ENCODE assay signal across 8 cellular contexts in genomic region chr4:158253350-158253980, GRCh38. TPM values are rescaled to one million over a fixed set of nuclear protein-coding genes. Genes with fewer than 3 reads are reported as not detected.
DNase-seq lines count a peak whose midpoint lies in the region; ATAC-seq, FAIRE-seq and TF ChIP-seq lines count a peak whose summit lies in the region.

No MANE protein-coding gene starts in this region.

- H3K36me3 ChIP-seq in suprapubic skin: no peaks in the 10 kb centered on the region

- H3K27ac Mint-ChIP-seq in activated naive CD8-positive, alpha-beta T cell treated with anti-CD3 and anti-CD28 coated beads, Interleukin-2, amount 10 ng/mL, durations not matched to agents 7 days and 5 days: no peak overlapping the region

- intact Hi-C loops in Right ventricle myocardium superior (cut with DNase I): no loop called here

- H3K36me3 Mint-ChIP-seq in activated naive CD8-positive, alpha-beta T cell treated with anti-CD3 and anti-CD28 coated beads, Interleukin-2, amount 10 ng/mL, durations not matched to agents 7 days and 5 days: no peaks in the 10 kb centered on the region

- no peaks in the 10 kb centered on the region for H3K27me3 ChIP-seq in suprapubic skin

- WGBS in suprapubic skin: 30% methylated on average over 6 of the region's 6 CpGs

- peaks cover 12% of the 10 kb centered on the region for H3K27me3 Mint-ChIP-seq in activated naive CD8-positive, alpha-beta T cell treated with anti-CD3 and anti-CD28 coated beads, Interleukin-2, amount 10 ng/mL, durations not matched to agents 7 days and 5 days

- POLR2A ChIA-PET in activated naive CD8-positive, alpha-beta T cell treated with anti-CD3 and anti-CD28 coated beads, Interleukin-2, amount 10 ng/mL, durations not matched to agents 7 days and 5 days (lab: Charles Lee): no interaction called here

- no peaks in the 10 kb centered on the region for H3K4me1 Mint-ChIP-seq in activated naive CD8-positive, alpha-beta T cell treated with anti-CD3 and anti-CD28 coated beads, Interleukin-2, amount 10 ng/mL, durations not matched to agents 7 days and 5 days

- TF ChIP-seq POLR2A in suprapubic skin (IDR thresholded peaks at IDR 0.05): no peak

- peak; percentile 73 for ATAC-seq in HG03469 (IDR thresholded peaks at IDR 0.05; ENCODE audit: unreplicated experiment)
- peak; percentile 65 for ATAC-seq in activated naive CD8-positive, alpha-beta T cell treated with anti-CD3 and anti-CD28 coated beads, Interleukin-2, amount 10 ng/mL, durations not matched to agents 7 days and 5 days (ENCODE audit: low read depth)
- ATAC-seq in Right ventricle myocardium superior (ENCODE audit: poor library complexity): peak; percentile 83

- H3K4me3 Mint-ChIP-seq in activated naive CD8-positive, alpha-beta T cell treated with anti-CD3 and anti-CD28 coated beads, Interleukin-2, amount 10 ng/mL, durations not matched to agents 7 days and 5 days: no peak overlapping the region

- peak; percentile 83 for FAIRE-seq in G401.6 (lab: Jason Lieb, UNC)

- DNase-seq in GM20000 (ENCODE audit: low spot score) (peak; percentile 40), NCI-H82 treated with DMSO at 0.1 percent for 48 hours (lab: John Stamatoyannopoulos, UW; ENCODE audit: unreplicated experiment) (peak; percentile 16), Right ventricle myocardium superior (no peak), putamen (ENCODE audit: low spot score) (peak; percentile 87), suprapubic skin (ENCODE audit: low spot score in 2 of 2) (no peak)
- DNase-seq in activated naive CD8-positive, alpha-beta T cell treated with anti-CD3 and anti-CD28 coated beads, Interleukin-2, amount 10 ng/mL, durations not matched to agents 7 days and 5 days: no peak

- no peaks in the 10 kb centered on the region for H3K4me1 ChIP-seq in suprapubic skin

- H3K4me3 ChIP-seq in suprapubic skin: no peak overlapping the region

- H3K9me3 ChIP-seq in suprapubic skin: no peaks in the 10 kb centered on the region

- H3K9me3 Mint-ChIP-seq in activated naive CD8-positive, alpha-beta T cell treated with anti-CD3 and anti-CD28 coated beads, Interleukin-2, amount 10 ng/mL, durations not matched to agents 7 days and 5 days: no peaks in the 10 kb centered on the region

- H3K27ac ChIP-seq in suprapubic skin: no peak overlapping the region

- no peak for TF ChIP-seq EP300 in suprapubic skin (IDR thresholded peaks at IDR 0.05)

- TF ChIP-seq CTCF in GM20000 (IDR thresholded peaks at IDR 0.05; ENCODE audit: extremely low read depth, missing control alignments): peak; percentile 69
- TF ChIP-seq CTCF in suprapubic skin (IDR thresholded peaks at IDR 0.05): peak in 1 of 2 donors; percentile 28

RNA-seq across cellular contexts. Expression of gene TMEM144, which starts 43.2 kb away (rescaled TPM):
- under 1 TPM; 0.14 to 0.54 TPM for total RNA-seq in activated naive CD8-positive, alpha-beta T cell treated with anti-CD3 and anti-CD28 coated beads, Interleukin-2, amount 10 ng/mL, durations not matched to agents 7 days and 5 days
- total RNA-seq in Right ventricle myocardium superior (10.4 TPM), suprapubic skin (1 to 10 TPM; 3.7 to 9.3 (median 6.2) TPM)

Comparison
In these comparisons a context has a peak if more than half of its experiments do, and no peak if none do; other contexts are left out.
1. DNase-seq: peak in GM20000 (single experiment), NCI-H82 treated with DMSO at 0.1 percent for 48 hours (single experiment) and putamen (single experiment); none in activated naive CD8-positive, alpha-beta T cell treated with anti-CD3 and anti-CD28 coated beads, Interleukin-2, amount 10 ng/mL, durations not matched to agents 7 days and 5 days (single experiment), Right ventricle myocardium superior (single experiment) and suprapubic skin (0 of 2).
2. Peak in every context shown above with its lines, with median percentiles within 50 percentile points of each other: ATAC-seq.